23 cellular contexts compared by ENCODE assay signal in the genomic region with DNA sequence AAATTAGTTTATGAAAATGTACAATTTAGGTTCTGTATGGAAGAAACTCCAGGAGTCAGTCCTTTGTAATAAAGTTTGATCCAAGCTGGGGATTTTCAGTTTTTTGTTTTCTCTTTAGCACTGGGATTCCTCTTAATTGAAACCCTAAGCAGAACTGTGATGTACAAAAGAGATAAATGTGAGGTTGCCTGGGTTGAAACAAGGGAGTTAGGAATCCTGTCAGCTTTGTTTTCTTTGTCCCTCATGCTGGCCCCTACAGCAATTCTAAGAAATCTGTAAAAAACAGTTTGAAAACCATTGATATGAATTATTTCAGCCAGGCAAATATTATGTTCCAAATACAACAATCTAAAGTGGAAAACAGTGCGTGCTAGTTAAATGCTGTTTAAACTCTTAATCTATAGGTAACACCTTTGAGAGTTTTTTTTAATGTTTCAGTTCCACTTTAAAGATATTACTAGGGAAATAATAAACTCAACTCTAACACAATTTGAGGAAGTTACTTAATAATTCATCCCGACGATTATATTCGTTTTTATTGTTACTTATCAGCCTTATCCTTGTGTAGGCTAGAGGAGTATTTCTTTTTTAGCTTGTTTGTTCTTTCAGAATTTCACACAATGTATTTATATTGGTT.
DNase-seq lines count a peak whose midpoint lies in the region; ATAC-seq and TF ChIP-seq lines count a peak whose summit lies in the region.
"Had no signal": no experiment of that assay in that cellular context is flagged by ENCODE, and none has a peak within 500 bp of the region (broad histone marks: within the 10 kb centered on the region; RNA-seq: fewer than 3 reads in every experiment).

No MANE protein-coding gene starts in this region.

- no peak overlapping the region for H2AFZ ChIP-seq in SK-N-SH (ENCODE audit: low read depth)
- H2AFZ ChIP-seq: parathyroid adenoma had no signal

- H4K20me1 ChIP-seq in SK-N-SH (ENCODE audit: insufficient read depth) = no peaks in the 10 kb centered on the region

- H3K9me3 ChIP-seq in SK-N-SH (no peaks in the 10 kb centered on the region), ectodermal cell (ENCODE audit: control insufficient read depth, low read length) (no peaks in the 10 kb centered on the region)
- H3K9me3 ChIP-seq: gastroesophageal sphincter, mucosa of descending colon, tibial artery had no signal

- no peaks in the 10 kb centered on the region for H3K4me1 Mint-ChIP-seq in natural killer cell
- H3K4me1 Mint-ChIP-seq: activated naive CD4-positive, alpha-beta T cell treated with anti-CD3 and anti-CD28 coated beads, Interleukin-2, amount 10 ng/mL, durations not matched to agents 7 days and 5 days; stimulated activated naive CD8-positive, alpha-beta T cell treated with anti-CD3 and anti-CD28 coated beads, Interleukin-15, amount 100 ng/mL, for 72 hours had no signal

- DNase-seq in SK-N-SH (peak; percentile 8), natural killer cell (no peak), GF-D8 (lab: John Stamatoyannopoulos, UW) (no peak)
- no peak for DNase-seq in activated naive CD4-positive, alpha-beta T cell treated with anti-CD3 and anti-CD28 coated beads, Interleukin-2, amount 50 U/mL, for 16 hours
- DNase-seq: 8988T; activated naive CD4-positive, alpha-beta T cell treated with anti-CD3 and anti-CD28 coated beads, Interleukin-2, amount 10 ng/mL, durations not matched to agents 7 days and 5 days; anterior cingulate cortex; CD8-positive, alpha-beta T cell; cortex of kidney; DMS153; mucosa of descending colon; NCI-H187; NCI-H69; right cardiac atrium; stimulated activated CD4-positive, alpha-beta T cell treated with anti-CD3 and anti-CD28 coated beads, Interleukin-12 subunit alpha, Interleukin-12 subunit beta, amount 100 ng/mL, for 4 hours; stimulated activated naive CD8-positive, alpha-beta T cell treated with anti-CD3 and anti-CD28 coated beads, Interleukin-15, amount 100 ng/mL, for 72 hours; tibial artery had no signal

- no peak for TF ChIP-seq EP300 in SK-N-SH (IDR thresholded peaks at IDR 0.05; ENCODE audit: borderline replicate concordance in 1 of 2, low read depth in 1 of 2, low read length in 1 of 2)

- H3K27ac ChIP-seq in SK-N-SH (ENCODE audit: low read depth in 2 of 2, low read length in 1 of 2) = no peak overlapping the region
- H3K27ac ChIP-seq in ectodermal cell (ENCODE audit: insufficient read depth, low read depth, low read length, poor library complexity, severe bottlenecking) = peak overlapping the region; percentile 52
- H3K27ac ChIP-seq: gastroesophageal sphincter, parathyroid adenoma, tibial artery had no signal

- POLR2A ChIA-PET in SK-N-SH (lab: Yijun Ruan, JAX) = no interaction called here

- H3K27ac Mint-ChIP-seq in natural killer cell = no peak overlapping the region
- H3K27ac Mint-ChIP-seq: activated naive CD4-positive, alpha-beta T cell treated with anti-CD3 and anti-CD28 coated beads, Interleukin-2, amount 10 ng/mL, durations not matched to agents 7 days and 5 days; CD8-positive, alpha-beta T cell; stimulated activated naive CD8-positive, alpha-beta T cell treated with anti-CD3 and anti-CD28 coated beads, Interleukin-15, amount 100 ng/mL, for 72 hours had no signal

- H3K36me3 ChIP-seq in SK-N-SH (replicated peaks in 1 of 2; ENCODE audit: control insufficient read depth in 1 of 2, insufficient read depth in 2 of 2, low read length in 1 of 2) = peaks cover 32 to 64% of the 10 kb centered on the region in 2 experiments
- no peaks in the 10 kb centered on the region for H3K36me3 ChIP-seq in ectodermal cell (ENCODE audit: control insufficient read depth, insufficient read depth, low read length)

- H3K9ac ChIP-seq in SK-N-SH = no peak overlapping the region
- H3K9ac ChIP-seq: parathyroid adenoma had no signal

- no peaks in the 10 kb centered on the region for H3K79me2 ChIP-seq in SK-N-SH (ENCODE audit: insufficient read depth)
- H3K79me2 ChIP-seq: parathyroid adenoma had no signal

- ATAC-seq in SK-N-SH treated with all-trans-retinoic acid at 6 μM for 48 hours = no peak
- peak; percentile 50 for ATAC-seq in HG03159 (IDR thresholded peaks at IDR 0.05; ENCODE audit: unreplicated experiment)
- ATAC-seq in HG03025 (IDR thresholded peaks at IDR 0.05; ENCODE audit: low FRiP score, unreplicated experiment) = no peak
- ATAC-seq in natural killer cell = no peak
- ATAC-seq: CD8-positive, alpha-beta T cell; gastroesophageal sphincter; mucosa of descending colon; right cardiac atrium; stimulated activated naive CD8-positive, alpha-beta T cell treated with anti-CD3 and anti-CD28 coated beads, Interleukin-15, amount 100 ng/mL, for 72 hours had no signal

- H3K4me3 Mint-ChIP-seq in natural killer cell = no peak overlapping the region
- H3K4me3 Mint-ChIP-seq: activated naive CD4-positive, alpha-beta T cell treated with anti-CD3 and anti-CD28 coated beads, Interleukin-2, amount 10 ng/mL, durations not matched to agents 7 days and 5 days; CD8-positive, alpha-beta T cell; stimulated activated naive CD8-positive, alpha-beta T cell treated with anti-CD3 and anti-CD28 coated beads, Interleukin-15, amount 100 ng/mL, for 72 hours had no signal

- TF ChIP-seq CTCF in SK-N-SH (IDR thresholded peaks at IDR 0.05) (no peak), natural killer cell (IDR thresholded peaks at IDR 0.05) (no peak)

- CTCF ChIA-PET in SK-N-SH (lab: Yijun Ruan, JAX) = interaction anchor here (0.9 kb wide), 1 partner anchor 49 kb away, joined by 3 read pairs; no protein-coding TSS in a partner anchor

- 96% methylated on average over 4 of the region's 4 CpGs for WGBS in SK-N-SH (ENCODE audit: low lambda C conversion rate)
- 94% methylated on average over 3 of the region's 4 CpGs; no CpG with 5 or more reads in 1 of the 2 experiments for WGBS in ectodermal cell, 2 experiments

- H3K4me1 ChIP-seq in SK-N-SH (ENCODE audit: control insufficient read depth in 1 of 2, insufficient read depth in 2 of 2, low read depth in 1 of 2, low read length in 1 of 2) = peaks cover 7 to 12% of the 10 kb centered on the region in 2 experiments; a peak in 2 of 4 replicates
- H3K4me1 ChIP-seq in ectodermal cell (ENCODE audit: control insufficient read depth, insufficient read depth, low read length) = peaks cover 24% of the 10 kb centered on the region
- H3K4me1 ChIP-seq: gastroesophageal sphincter, parathyroid adenoma, tibial artery had no signal

- no peak for TF ChIP-seq RAD21 in SK-N-SH (IDR thresholded peaks at IDR 0.05; ENCODE audit: low read length)

- no peaks in the 10 kb centered on the region for H3K36me3 Mint-ChIP-seq in natural killer cell
- H3K36me3 Mint-ChIP-seq: activated naive CD4-positive, alpha-beta T cell treated with anti-CD3 and anti-CD28 coated beads, Interleukin-2, amount 10 ng/mL, durations not matched to agents 7 days and 5 days had no signal

- H3K9me2 ChIP-seq in SK-N-SH = no peaks in the 10 kb centered on the region

- H3F3A ChIP-seq in SK-N-SH (replicated peaks; ENCODE audit: insufficient read depth) = no peaks in the 10 kb centered on the region

- H3K9me3 Mint-ChIP-seq in natural killer cell = no peaks in the 10 kb centered on the region
- H3K9me3 Mint-ChIP-seq: activated naive CD4-positive, alpha-beta T cell treated with anti-CD3 and anti-CD28 coated beads, Interleukin-2, amount 10 ng/mL, durations not matched to agents 7 days and 5 days; CD8-positive, alpha-beta T cell; stimulated activated naive CD8-positive, alpha-beta T cell treated with anti-CD3 and anti-CD28 coated beads, Interleukin-15, amount 100 ng/mL, for 72 hours had no signal

- no peak overlapping the region for H3K4me3 ChIP-seq in SK-N-SH (ENCODE audit: low read depth in 2 of 2, low read length in 1 of 2)
- no peak overlapping the region for H3K4me3 ChIP-seq in ectodermal cell (ENCODE audit: insufficient read depth, low read depth, low read length)
- H3K4me3 ChIP-seq: gastroesophageal sphincter, mucosa of descending colon, tibial artery had no signal

- H3K27me3 ChIP-seq in SK-N-SH (ENCODE audit: insufficient read depth) (no peaks in the 10 kb centered on the region), ectodermal cell (ENCODE audit: control insufficient read depth, insufficient read depth, low read length, poor library complexity, severe bottlenecking) (no peaks in the 10 kb centered on the region)
- H3K27me3 ChIP-seq: gastroesophageal sphincter, tibial artery had no signal

- intact Hi-C loops in natural killer cell (cut with micrococcal nuclease) = no loop called here

- no peak overlapping the region for H3K4me2 ChIP-seq in SK-N-SH

- no peaks in the 10 kb centered on the region for H3K27me3 Mint-ChIP-seq in natural killer cell (ENCODE audit: low read depth in 2 of 2)
- H3K27me3 Mint-ChIP-seq: activated naive CD4-positive, alpha-beta T cell treated with anti-CD3 and anti-CD28 coated beads, Interleukin-2, amount 10 ng/mL, durations not matched to agents 7 days and 5 days; stimulated activated naive CD8-positive, alpha-beta T cell treated with anti-CD3 and anti-CD28 coated beads, Interleukin-15, amount 100 ng/mL, for 72 hours had no signal

TF ChIP-seq in SK-N-SH, 30 proteins besides CTCF, POLR2A, EP300 and RAD21:
- no peak for TF ChIP-seq TEAD4 (IDR thresholded peaks at IDR 0.05; ENCODE audit: borderline replicate concordance, insufficient read depth)
- TF ChIP-seq TAF1 (IDR thresholded peaks at IDR 0.05; ENCODE audit: borderline replicate concordance, low read depth, low read length) = no peak
- no peak for TF ChIP-seq GABPA (IDR thresholded peaks at IDR 0.05; ENCODE audit: low read depth)
- TF ChIP-seq, protein P1, sequence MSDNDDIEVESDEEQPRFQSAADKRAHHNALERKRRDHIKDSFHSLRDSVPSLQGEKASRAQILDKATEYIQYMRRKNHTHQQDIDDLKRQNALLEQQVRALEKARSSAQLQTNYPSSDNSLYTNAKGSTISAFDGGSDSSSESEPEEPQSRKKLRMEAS (IDR thresholded peaks at IDR 0.05; ENCODE audit: low read depth) = no peak
- no peak for TF ChIP-seq CHD2 (IDR thresholded peaks at IDR 0.05; ENCODE audit: low read length, partially characterized antibody)
TF ChIP-seq in SK-N-SH: peak in this region for 0.

TF ChIP-seq in SK-N-SH treated with all-trans-retinoic acid at 6 μM for 48 hours, 23 proteins besides CTCF, POLR2A, EP300 and RAD21 (continues in another document):
- no peak for TF ChIP-seq CSDC2 (CRISPR knock-in tag; IDR thresholded peaks at IDR 0.05)
- TF ChIP-seq ARNTL (CRISPR knock-in tag; IDR thresholded peaks at IDR 0.05; ENCODE audit: borderline replicate concordance, low read depth) = no peak
